In genomic region chr22:37053310-37054077, GRCh38 we compare ENCODE assay signal across 17 cellular contexts. TPM values are rescaled to one million over a fixed set of nuclear protein-coding genes. Genes with fewer than 3 reads are reported as not detected.
A peak's percentile ranks its signal among the peaks of the same experiment; 100 is the strongest.
DNase-seq lines count a peak whose midpoint lies in the region; ATAC-seq and TF ChIP-seq lines count a peak whose summit lies in the region.
"Had no signal": no experiment of that assay in that cellular context is flagged by ENCODE, and none has a peak within 500 bp of the region (broad histone marks: within the 10 kb centered on the region; RNA-seq: fewer than 3 reads in every experiment).

No MANE protein-coding gene starts in this region.

- H3K4me3 Mint-ChIP-seq in T-helper 1 cell treated with Interleukin-12 subunit alpha and Interleukin-12 subunit beta and Interleukin-4 antibody, amounts not matched to agents 30 μg/mL and 1 μg/mL, for 36 hours = peak overlapping the region; percentile 28
- H3K4me3 Mint-ChIP-seq in activated B cell treated with CpG ODN at 0.5 μM for 24 hours = peak overlapping the region; percentile 28
- H3K4me3 Mint-ChIP-seq in glutamatergic neuron (ENCODE audit: unreplicated experiment) = peak overlapping the region; percentile 89

- CTCF ChIA-PET in activated B cell treated with CpG ODN at 0.5 μM for 24 hours (lab: Charles Lee) = interaction anchor here (0.7 to 1.0 kb wide), 2 partner anchors 110 to 272 kb away, joined by 3 read pairs; no protein-coding TSS in a partner anchor

- POLR2A ChIA-PET in activated B cell treated with CpG ODN at 0.5 μM for 24 hours (lab: Charles Lee) = no interaction called here

- H3K36me3 Mint-ChIP-seq in T-helper 1 cell treated with Interleukin-12 subunit alpha and Interleukin-12 subunit beta and Interleukin-4 antibody, amounts not matched to agents 30 μg/mL and 1 μg/mL, for 36 hours (ENCODE audit: low read depth) = peaks cover 15% of the 10 kb centered on the region
- H3K36me3 Mint-ChIP-seq in activated B cell treated with CpG ODN at 0.5 μM for 24 hours (ENCODE audit: low read depth) = peaks cover 34% of the 10 kb centered on the region
- peaks cover 6% of the 10 kb centered on the region for H3K36me3 Mint-ChIP-seq in glutamatergic neuron (ENCODE audit: unreplicated experiment)

- intact Hi-C loops in activated B cell treated with CpG ODN at 0.5 μM for 24 hours (cut with micrococcal nuclease) = no loop called here

- peak overlapping the region; percentile 97 for H3K4me2 ChIP-seq in skeletal muscle satellite cell (ENCODE audit: low read length)

- H3K9ac ChIP-seq in skeletal muscle satellite cell (ENCODE audit: low read depth, low read length) = peak overlapping the region; percentile 26

- no peaks in the 10 kb centered on the region for H3K27me3 Mint-ChIP-seq in T-helper 1 cell treated with Interleukin-12 subunit alpha and Interleukin-12 subunit beta and Interleukin-4 antibody, amounts not matched to agents 30 μg/mL and 1 μg/mL, for 36 hours (ENCODE audit: low read depth)
- H3K27me3 Mint-ChIP-seq in activated B cell treated with CpG ODN at 0.5 μM for 24 hours (no peaks in the 10 kb centered on the region), glutamatergic neuron (ENCODE audit: unreplicated experiment) (peaks cover 5% of the 10 kb centered on the region)

- no peak for ATAC-seq in activated B cell treated with CpG ODN at 0.5 μM for 24 hours (ENCODE audit: low read depth)
- ATAC-seq in HG02884 (IDR thresholded peaks at IDR 0.05; ENCODE audit: unreplicated experiment) = no peak
- ATAC-seq in HG03025 (IDR thresholded peaks at IDR 0.05; ENCODE audit: low FRiP score, unreplicated experiment) = no peak

- no peak overlapping the region for H3K27ac Mint-ChIP-seq in T-helper 1 cell treated with Interleukin-12 subunit alpha and Interleukin-12 subunit beta and Interleukin-4 antibody, amounts not matched to agents 30 μg/mL and 1 μg/mL, for 36 hours
- H3K27ac Mint-ChIP-seq in activated B cell treated with CpG ODN at 0.5 μM for 24 hours (no peak overlapping the region), glutamatergic neuron (ENCODE audit: unreplicated experiment) (peak overlapping the region; percentile 77)
- H3K27ac Mint-ChIP-seq: progenitor cell of endocrine pancreas had no signal

- peak overlapping the region; percentile 16 for H3K4me3 ChIP-seq in skeletal muscle satellite cell (ENCODE audit: low read length)
- H3K4me3 ChIP-seq: tibial artery had no signal

- DNase-seq in T-helper 1 cell = no peak
- DNase-seq in activated B cell treated with CpG ODN at 0.5 μM for 24 hours = no peak
- no peak for DNase-seq in glutamatergic neuron
- DNase-seq in NCI-H2196 treated with DMSO at 0.1 percent for 48 hours (lab: John Stamatoyannopoulos, UW; ENCODE audit: unreplicated experiment) = no peak
- DNase-seq: amniotic stem cell, GDM1, NCI-H226, tibial artery had no signal

- no peaks in the 10 kb centered on the region for H3K9me3 ChIP-seq in skeletal muscle satellite cell (replicated peaks; ENCODE audit: low read length)
- H3K9me3 ChIP-seq: tibial artery had no signal

- H3K4me1 Mint-ChIP-seq in T-helper 1 cell treated with Interleukin-12 subunit alpha and Interleukin-12 subunit beta and Interleukin-4 antibody, amounts not matched to agents 30 μg/mL and 1 μg/mL, for 36 hours (ENCODE audit: low read depth) = peaks cover 6% of the 10 kb centered on the region
- peaks cover 18% of the 10 kb centered on the region for H3K4me1 Mint-ChIP-seq in activated B cell treated with CpG ODN at 0.5 μM for 24 hours
- H3K4me1 Mint-ChIP-seq in glutamatergic neuron (ENCODE audit: low read depth, unreplicated experiment) = peaks cover 28% of the 10 kb centered on the region

- H3K9me3 Mint-ChIP-seq in T-helper 1 cell treated with Interleukin-12 subunit alpha and Interleukin-12 subunit beta and Interleukin-4 antibody, amounts not matched to agents 30 μg/mL and 1 μg/mL, for 36 hours = no peaks in the 10 kb centered on the region
- H3K9me3 Mint-ChIP-seq in activated B cell treated with CpG ODN at 0.5 μM for 24 hours (no peaks in the 10 kb centered on the region), glutamatergic neuron (ENCODE audit: unreplicated experiment) (peaks cover 4% of the 10 kb centered on the region)

- TF ChIP-seq CTCF in activated B cell treated with CpG ODN at 0.5 μM for 24 hours (IDR thresholded peaks at IDR 0.05) (no peak), glutamatergic neuron (IDR thresholded peaks at IDR 0.05; ENCODE audit: partially characterized antibody, unreplicated experiment) (no peak)

- peaks cover 21% of the 10 kb centered on the region for H3K4me1 ChIP-seq in skeletal muscle satellite cell (ENCODE audit: control insufficient read depth, insufficient read depth, low read length)

- H3K36me3 ChIP-seq in skeletal muscle satellite cell (ENCODE audit: insufficient read depth, low read length) = peaks cover 28% of the 10 kb centered on the region

- no peaks in the 10 kb centered on the region for H3K27me3 ChIP-seq in skeletal muscle satellite cell (ENCODE audit: control insufficient read depth, insufficient read depth, low read length)
- H3K27me3 ChIP-seq: tibial artery had no signal

RNA-seq across cellular contexts. Expression of gene KCTD17, which starts 2.0 kb away (rescaled TPM):
- total RNA-seq in activated B cell treated with CpG ODN at 0.5 μM for 24 hours = 28.9 and 29.4 TPM in 2 replicates
- total RNA-seq in glutamatergic neuron (ENCODE audit: unreplicated experiment) = 137 TPM
- total RNA-seq in skeletal muscle satellite cell (2012; rRNA removed) = 27.1 and 27.6 TPM in 2 replicates

RNA-seq across cellular contexts. Expression of gene MPST, which starts 34.0 kb away (rescaled TPM):
- total RNA-seq in activated B cell treated with CpG ODN at 0.5 μM for 24 hours (15.6 and 17.7 TPM in 2 replicates), glutamatergic neuron (ENCODE audit: unreplicated experiment) (58.8 TPM)
- total RNA-seq in skeletal muscle satellite cell (2012; rRNA removed) = 43.9 and 51.0 TPM in 2 replicates

RNA-seq across cellular contexts. Expression of gene TST, which starts 34.2 kb away (rescaled TPM):
- total RNA-seq in activated B cell treated with CpG ODN at 0.5 μM for 24 hours (7.2 TPM in 2 replicates), glutamatergic neuron (ENCODE audit: unreplicated experiment) (10.4 TPM)
- 21.2 and 25.1 TPM in 2 replicates for total RNA-seq in skeletal muscle satellite cell (2012; rRNA removed)

RNA-seq across cellular contexts. Expression of gene TMPRSS6, which starts 56.0 kb away (rescaled TPM):
- total RNA-seq in activated B cell treated with CpG ODN at 0.5 μM for 24 hours (4.6 and 5.4 TPM in 2 replicates), glutamatergic neuron (ENCODE audit: unreplicated experiment) (0.12 TPM)
- total RNA-seq in skeletal muscle satellite cell (2012; rRNA removed) = not detected in 2 replicates
- total RNA-seq: A673, epithelial cell of proximal tubule, LHCN-M2, RPMI7951 had no signal

Comparison
In these comparisons a context has a peak if more than half of its experiments do, and no peak if none do; other contexts are left out.
1. H3K4me3 Mint-ChIP-seq: peak in every context shown above with its lines; median percentile 89 in glutamatergic neuron; 28 in T-helper 1 cell treated with Interleukin-12 subunit alpha and Interleukin-12 subunit beta and Interleukin-4 antibody, amounts not matched to agents 30 μg/mL and 1 μg/mL, for 36 hours; 28 in activated B cell treated with CpG ODN at 0.5 μM for 24 hours.